In genomic region chr6:87705070-87705691, GRCh38 we compare ENCODE assay signal across 3 cellular contexts.
TF ChIP-seq lines count a peak whose summit lies in the region.

No MANE protein-coding gene starts in this region.

TF ChIP-seq in SK-N-SH, 30 proteins besides CTCF, POLR2A, EP300 and RAD21 (continued from another document):
- no peak for TF ChIP-seq REST (IDR thresholded peaks at IDR 0.05; ENCODE audit: low read depth, low read length)
- no peak for TF ChIP-seq CHD2 (IDR thresholded peaks at IDR 0.05; ENCODE audit: low read length, partially characterized antibody)
- TF ChIP-seq TCF12 (IDR thresholded peaks at IDR 0.05), result no peak
- no peak for TF ChIP-seq MEF2A (IDR thresholded peaks at IDR 0.05; ENCODE audit: borderline replicate concordance, low read depth)
- no peak for TF ChIP-seq ZBTB33 (IDR thresholded peaks at IDR 0.05; ENCODE audit: borderline replicate concordance, low read depth)

TF ChIP-seq in SK-N-SH treated with all-trans-retinoic acid at 6 μM for 48 hours, 23 proteins besides CTCF, POLR2A, EP300 and RAD21 (continued from another document):
- TF ChIP-seq CREB5 (CRISPR knock-in tag; IDR thresholded peaks at IDR 0.05; ENCODE audit: low read depth), result no peak
- no peak for TF ChIP-seq CSRNP3 (CRISPR knock-in tag; IDR thresholded peaks at IDR 0.05)
- TF ChIP-seq PPARA (CRISPR knock-in tag; IDR thresholded peaks at IDR 0.05; ENCODE audit: borderline replicate concordance), result no peak
- no peak for TF ChIP-seq ZNF565 (CRISPR knock-in tag; conservative IDR thresholded peaks at IDR 0.05; ENCODE audit: low read depth)
- no peak for TF ChIP-seq ISL1 (CRISPR knock-in tag; IDR thresholded peaks at IDR 0.05)
- TF ChIP-seq SNAI2 (CRISPR knock-in tag; IDR thresholded peaks at IDR 0.05), result no peak
- no peak for TF ChIP-seq ZNF8 (CRISPR knock-in tag; IDR thresholded peaks at IDR 0.05)
- no peak for TF ChIP-seq RARB (CRISPR knock-in tag; IDR thresholded peaks at IDR 0.05)
- TF ChIP-seq TCF4 (CRISPR knock-in tag; IDR thresholded peaks at IDR 0.05; ENCODE audit: borderline replicate concordance), result no peak

TF ChIP-seq in WTC11, 78 proteins besides CTCF, POLR2A, EP300 and RAD21 (continued from another document):
- TF ChIP-seq E2F4 (CRISPR knock-in tag; IDR thresholded peaks at IDR 0.05; ENCODE audit: borderline replicate concordance, low read depth) (no peak), ZNF121 (CRISPR knock-in tag; IDR thresholded peaks at IDR 0.05) (no peak), ZBTB43 (CRISPR knock-in tag; IDR thresholded peaks at IDR 0.05) (no peak), CBFB (CRISPR knock-in tag; IDR thresholded peaks at IDR 0.05; ENCODE audit: low read depth) (no peak), SP1 (CRISPR knock-in tag; conservative IDR thresholded peaks at IDR 0.05) (no peak), GRHL2 (CRISPR knock-in tag; IDR thresholded peaks at IDR 0.05; ENCODE audit: insufficient replicate concordance, severe bottlenecking) (no peak)
